Comparison of ENCODE assay signal across 9 cellular contexts in genomic region chr10:11180228-11180627, GRCh38.
DNase-seq lines count a peak whose midpoint lies in the region; ATAC-seq and TF ChIP-seq lines count a peak whose summit lies in the region.
"Had no signal": no experiment of that assay in that cellular context is flagged by ENCODE, and none has a peak within 500 bp of the region (broad histone marks: within the 10 kb centered on the region; RNA-seq: fewer than 3 reads in every experiment).

No MANE protein-coding gene starts in this region.

- peak; percentile 52 for DNase-seq in activated gamma-delta T cell treated with Interleukin-2 at 50 U/mL for 16 hours
- DNase-seq in activated gamma-delta T cell (lab: John Stamatoyannopoulos, UW), result no peak
- no peak for DNase-seq in esophagus muscularis mucosa (ENCODE audit: extremely low spot score)
- DNase-seq in stimulated activated naive CD8-positive, alpha-beta T cell treated with anti-CD3 and anti-CD28 coated beads, Interleukin-15, Interleukin-2, amounts not matched to agents 100 U/mL and 50 U/mL, for 24 hours, result peak; percentile 69
- DNase-seq in prostate gland (ENCODE audit: low spot score), result no peak
- no peak for DNase-seq in NCI-H128 (lab: John Stamatoyannopoulos, UW; ENCODE audit: unreplicated experiment)

- no peak overlapping the region for H3K4me3 ChIP-seq in esophagus muscularis mucosa
- H3K4me3 ChIP-seq in prostate gland, result no peak overlapping the region
- H3K4me3 ChIP-seq: A549 had no signal

- WGBS in esophagus muscularis mucosa, result 91% methylated on average over 13 of the region's 14 CpGs
- 89% methylated on average over 14 of the region's 14 CpGs for WGBS in prostate gland

- H3K27ac ChIP-seq in esophagus muscularis mucosa (replicated peaks in 1 of 4) (peak overlapping the region in 3 of 4 donors; percentile 30 to 66 (median 34)), prostate gland (no peak overlapping the region)
- H3K27ac ChIP-seq: A549 had no signal

- TF ChIP-seq EP300 in esophagus muscularis mucosa (IDR thresholded peaks at IDR 0.05), result no peak

- TF ChIP-seq POLR2A in esophagus muscularis mucosa (IDR thresholded peaks at IDR 0.05; ENCODE audit: low read depth), result no peak
- no peak for TF ChIP-seq POLR2A in prostate gland (IDR thresholded peaks at IDR 0.05)

- H3K36me3 ChIP-seq in esophagus muscularis mucosa (peaks cover 0 to 43% (median 8%) of the 10 kb centered on the region in 4 donors), prostate gland (no peaks in the 10 kb centered on the region)

- H3K4me1 ChIP-seq in esophagus muscularis mucosa (peaks cover 51 to 85% (median 61%) of the 10 kb centered on the region in 4 donors), prostate gland (replicated peaks) (no peaks in the 10 kb centered on the region)
- H3K4me1 ChIP-seq: A549 had no signal

- ATAC-seq in activated CD4-positive, CD25-positive, alpha-beta regulatory T cell treated with anti-CD3 and anti-CD28 coated beads, Interleukin-2, amount 50 U/mL, for 24 hours, result peak; percentile 23 to 34
- ATAC-seq in stimulated activated naive CD8-positive, alpha-beta T cell treated with anti-CD3 and anti-CD28 coated beads, Interleukin-15, Interleukin-2, amounts not matched to agents 100 U/mL and 50 U/mL, for 24 hours, result peak; percentile 67
- no peak for ATAC-seq in GM21825 (IDR thresholded peaks at IDR 0.05; ENCODE audit: unreplicated experiment)
- ATAC-seq: A549 had no signal

- intact Hi-C loops in esophagus muscularis mucosa (cut with DNase I) (no loop called here), prostate gland (cut with DNase I) (no loop called here)

- H3K27me3 ChIP-seq in esophagus muscularis mucosa (no peaks in the 10 kb centered on the region), prostate gland (replicated peaks; ENCODE audit: insufficient read depth) (no peaks in the 10 kb centered on the region)

- no peak for TF ChIP-seq CTCF in esophagus muscularis mucosa (IDR thresholded peaks at IDR 0.05)
- TF ChIP-seq CTCF in prostate gland (IDR thresholded peaks at IDR 0.05), result no peak

- H3K9me3 ChIP-seq in esophagus muscularis mucosa (peaks cover 0 to 5% (median 2%) of the 10 kb centered on the region in 4 donors), prostate gland (no peaks in the 10 kb centered on the region)
- H3K9me3 ChIP-seq: A549 had no signal

Comparison
In these comparisons a context has a peak if more than half of its experiments do, and no peak if none do; other contexts are left out.
1. DNase-seq: peak in activated gamma-delta T cell treated with Interleukin-2 at 50 U/mL for 16 hours (single experiment) and stimulated activated naive CD8-positive, alpha-beta T cell treated with anti-CD3 and anti-CD28 coated beads, Interleukin-15, Interleukin-2, amounts not matched to agents 100 U/mL and 50 U/mL, for 24 hours (single experiment); none in activated gamma-delta T cell (single experiment), esophagus muscularis mucosa (single experiment), prostate gland (single experiment) and NCI-H128 (single experiment).
2. H3K27ac ChIP-seq: peak in esophagus muscularis mucosa (3 of 4); none in prostate gland (0 of 2).